In genomic region chrX:11558972-11559371, GRCh38 we compare ENCODE assay signal across 1 cellular context.
TF ChIP-seq lines count a peak whose summit lies in the region.

No MANE protein-coding gene starts in this region.

TF ChIP-seq in SK-N-SH treated with all-trans-retinoic acid at 6 μM for 48 hours, 23 proteins besides CTCF, POLR2A, EP300 and RAD21 (continued from another document):
- TF ChIP-seq PPARA (CRISPR knock-in tag; IDR thresholded peaks at IDR 0.05; ENCODE audit: borderline replicate concordance): no peak
TF ChIP-seq in SK-N-SH treated with all-trans-retinoic acid at 6 μM for 48 hours: peak in this region for 0.
